11 cellular contexts compared by ENCODE assay signal in genomic region chr9:98104445-98104881, GRCh38. TPM values are rescaled to one million over a fixed set of nuclear protein-coding genes. Genes with fewer than 3 reads are reported as not detected.
DNase-seq lines count a peak whose midpoint lies in the region; ATAC-seq, FAIRE-seq and TF ChIP-seq lines count a peak whose summit lies in the region.
"Had no signal": no experiment of that assay in that cellular context is flagged by ENCODE, and none has a peak within 500 bp of the region (broad histone marks: within the 10 kb centered on the region; RNA-seq: fewer than 3 reads in every experiment).

No MANE protein-coding gene starts in this region.

- TF ChIP-seq POLR2A in K562 (conservative IDR thresholded peaks at IDR 0.05): no peak
- no peak for TF ChIP-seq POLR2A in stomach (IDR thresholded peaks at IDR 0.05)

- peaks cover 91% of the 10 kb centered on the region for H3K4me1 Mint-ChIP-seq in activated CD4-positive, alpha-beta T cell treated with anti-CD3 and anti-CD28 coated beads for 36 hours

- TF ChIP-seq EP300 in K562 (IDR thresholded peaks at IDR 0.05; ENCODE audit: low read length) (no peak), stomach (IDR thresholded peaks at IDR 0.05) (no peak)

- H3K9me1 ChIP-seq in K562 (ENCODE audit: control insufficient read depth, insufficient read depth, low read length): no peaks in the 10 kb centered on the region

- no peak overlapping the region for H2AFZ ChIP-seq in K562 (ENCODE audit: low read depth, low read length)

- TF ChIP-seq CTCF in K562 (IDR thresholded peaks at IDR 0.05 in 2 of 3, conservative IDR thresholded peaks at IDR 0.05 in 1 of 3; ENCODE audit: insufficient read depth in 2 of 3, low read depth in 1 of 3, low read length in 3 of 3) (no peak), stomach (IDR thresholded peaks at IDR 0.05) (no peak)

- H3K4me3 ChIP-seq in K562 (no peak overlapping the region), skin epidermis (no peak overlapping the region), stomach (no peak overlapping the region)
- H3K4me3 ChIP-seq: body of pancreas had no signal

- POLR2A ChIA-PET in activated CD4-positive, alpha-beta T cell treated with anti-CD3 and anti-CD28 coated beads for 36 hours (lab: Charles Lee): interaction anchor here (0.6 to 1.4 kb wide), 2 partner anchors 14 to 56 kb away, joined by 3 to 5 read pairs; partner anchors contain the start of gene TRIM14
- POLR2A ChIA-PET in K562 (lab: Yijun Ruan, JAX): interaction anchor here (1.1 kb wide), 1 partner anchor 9 kb away, joined by 5 read pairs; no protein-coding TSS in a partner anchor

- H3K4me2 ChIP-seq in K562 (ENCODE audit: insufficient read depth, low read length): no peak overlapping the region

- H3K27ac ChIP-seq in K562 (ENCODE audit: extremely low read depth, low read depth, low read length): no peak overlapping the region
- H3K27ac ChIP-seq in skin epidermis: peak overlapping the region in 15 of 21 experiments; percentile 2 to 93 (median 42)
- H3K27ac ChIP-seq in stomach: peak overlapping the region in 2 of 5 donors; percentile 20 to 30
- H3K27ac ChIP-seq: body of pancreas had no signal

- H3K4me1 ChIP-seq in K562 (replicated peaks in 1 of 2; ENCODE audit: control insufficient read depth in 2 of 2, insufficient read depth in 2 of 2, low read length in 2 of 2) (no peaks in the 10 kb centered on the region), stomach (peaks cover 0 to 20% (median 5%) of the 10 kb centered on the region in 4 donors)
- H3K4me1 ChIP-seq: body of pancreas had no signal

- intact Hi-C loops in activated CD4-positive, alpha-beta T cell treated with anti-CD3 and anti-CD28 coated beads for 36 hours (cut with DNase I, micrococcal nuclease): loop anchor here (5.0 to 10.0 kb wide), 5 partner anchors 47 to 1000 kb away; partner anchors contain the start of genes ANKS6 (in 1 of the 2), NANS (in 1 of the 2), TGFBR1 (in 1 of the 2) and XPA (in 1 of the 2)
- intact Hi-C loops in K562 (cut with micrococcal nuclease) (no loop called here), stomach (cut with DNase I; ENCODE audit: low total_unique reads) (no loop called here)

- no peak overlapping the region for H3K9ac ChIP-seq in K562 (ENCODE audit: insufficient read depth in 1 of 2, low read depth in 2 of 2, low read length in 2 of 2)

- no peak for DNase-seq in activated CD4-positive, alpha-beta T cell treated with anti-CD3 and anti-CD28 coated beads for 36 hours
- DNase-seq in activated CD4-positive, alpha-beta T cell treated with anti-CD3 and anti-CD28 coated beads for 1 hour: no peak
- DNase-seq in NOMO-1 treated with DMSO at 0.1 percent for 48 hours (lab: John Stamatoyannopoulos, UW; ENCODE audit: unreplicated experiment) (peak; percentile 92), K562 (ENCODE audit: extremely low read depth in 1 of 4, low spot score in 3 of 4) (no peak), stomach (no peak), putamen (ENCODE audit: low spot score) (no peak)
- DNase-seq: retina had no signal

- 86% methylated on average over 3 of the region's 3 CpGs for WGBS in K562 (ENCODE audit: insufficient coverage, low coverage, missing lambda C conversion rate)
- 77 to 91% (median 85%) methylated on average over 3 of the region's 3 CpGs for WGBS in stomach, 5 donors

- no TSS peak for BruUV-seq in K562 (replicated peaks; lab: Mats Ljungman, UMichigan)

- CTCF ChIA-PET in activated CD4-positive, alpha-beta T cell treated with anti-CD3 and anti-CD28 coated beads for 36 hours (lab: Charles Lee): interaction anchor here (1.7 kb wide), 1 partner anchor 14 kb away, joined by 10 read pairs; the partner anchor contains the start of gene TRIM14
- CTCF ChIA-PET in K562 (lab: Yijun Ruan, JAX; ENCODE audit: low intra/inter-chr PET ratio): no interaction called here

- TF ChIP-seq RAD21 in K562 (CRISPR knock-in tag; conservative IDR thresholded peaks at IDR 0.05 in 1 of 2, IDR thresholded peaks at IDR 0.05 in 1 of 2): no peak

- no peak for ATAC-seq in activated CD4-positive, alpha-beta T cell treated with anti-CD3 and anti-CD28 coated beads for 36 hours
- no peak; the same call in 2 of the 3 replicates for ATAC-seq in K562
- no peak for ATAC-seq in GM21723 (IDR thresholded peaks at IDR 0.05; ENCODE audit: unreplicated experiment)
- ATAC-seq: activated CD4-positive, CD25-positive, alpha-beta regulatory T cell treated with anti-CD3 and anti-CD28 coated beads, Interleukin-2, amount 50 U/mL, for 24 hours; body of pancreas had no signal

- H3K4me3 Mint-ChIP-seq in activated CD4-positive, alpha-beta T cell treated with anti-CD3 and anti-CD28 coated beads for 36 hours: peak overlapping the region; percentile 8

- H3K36me3 Mint-ChIP-seq in activated CD4-positive, alpha-beta T cell treated with anti-CD3 and anti-CD28 coated beads for 36 hours (ENCODE audit: low read depth): peaks cover 54% of the 10 kb centered on the region

- no peaks in the 10 kb centered on the region for H3K27me3 ChIP-seq in K562 (ENCODE audit: control insufficient read depth in 2 of 2, insufficient read depth in 2 of 2, low read length in 2 of 2)
- no peaks in the 10 kb centered on the region for H3K27me3 ChIP-seq in stomach
- H3K27me3 ChIP-seq: body of pancreas had no signal

- H3K9me3 ChIP-seq in K562 (replicated peaks; ENCODE audit: control insufficient read depth, insufficient read depth, low read depth, low read length) (no peaks in the 10 kb centered on the region), stomach (no peaks in the 10 kb centered on the region)
- H3K9me3 ChIP-seq: body of pancreas had no signal

- H3K9me3 Mint-ChIP-seq in activated CD4-positive, alpha-beta T cell treated with anti-CD3 and anti-CD28 coated beads for 36 hours (ENCODE audit: low read depth): no peaks in the 10 kb centered on the region

- no peaks in the 10 kb centered on the region for H3K79me2 ChIP-seq in K562 (ENCODE audit: control insufficient read depth, insufficient read depth, low read length)

- no peaks in the 10 kb centered on the region for H4K20me1 ChIP-seq in K562 (replicated peaks; ENCODE audit: control insufficient read depth, insufficient read depth, low read length)

- peaks cover 70% of the 10 kb centered on the region; the same call in 2 of the 3 replicates for H3K36me3 ChIP-seq in K562 (ENCODE audit: control insufficient read depth, insufficient read depth, low read length)
- H3K36me3 ChIP-seq in stomach: peaks cover 1 to 55% (median 18%) of the 10 kb centered on the region in 4 donors

- no peak for FAIRE-seq in K562 (lab: Jason Lieb, UNC)

- in situ Hi-C loops in K562 (cut with MboI): no loop called here

- H3K27me3 Mint-ChIP-seq in activated CD4-positive, alpha-beta T cell treated with anti-CD3 and anti-CD28 coated beads for 36 hours: no peaks in the 10 kb centered on the region

- peak overlapping the region; percentile 92 for H3K27ac Mint-ChIP-seq in activated CD4-positive, alpha-beta T cell treated with anti-CD3 and anti-CD28 coated beads for 36 hours

TF ChIP-seq in K562, 482 proteins besides CTCF, POLR2A, EP300 and RAD21 (continues in another document):
- TF ChIP-seq CEBPB (tag; IDR thresholded peaks at IDR 0.05): peak; percentile 85
- no peak for TF ChIP-seq IRF2 (CRISPR knock-in tag; IDR thresholded peaks at IDR 0.05)

RNA-seq across cellular contexts. Expression of gene TRIM14, which starts 14.6 kb away (rescaled TPM):
- total RNA-seq in activated CD4-positive, alpha-beta T cell treated with anti-CD3 and anti-CD28 coated beads for 36 hours: 10 to 100 TPM; 54.6 to 59.6 TPM
- total RNA-seq in K562 (2011; cell fraction: chromatin; rRNA removed; ENCODE audit: low replicate concordance): 24.8 and 33.6 TPM in 2 replicates
- total RNA-seq in K562 (2011; cell fraction: nucleolus; rRNA removed): 15.1 and 15.7 TPM in 2 replicates
- 20.1 and 31.3 TPM in 2 replicates for total RNA-seq in K562 (2011; cell fraction: nucleoplasm; rRNA removed)
- total RNA-seq in K562 (2014; rRNA removed) (17.9 and 24.7 TPM in 2 replicates), K562 (2014; rRNA removed; fragmentation: Illumina TruSeq; extraction: Trizol) (17.0 and 17.5 TPM in 2 replicates), K562 (2015; rRNA removed; fragmentation: Illumina TruSeq; extraction: Trizol) (12.2 and 13.3 TPM in 2 replicates), K562 (2021) (41.0 and 48.5 TPM in 2 replicates), stomach (100 to 1,000 TPM in 1 of 5 donors, 10 to 100 TPM in 3, 1 to 10 TPM in 1; 7.7 to 249 (median 17.4) TPM)
- polyA plus RNA-seq in K562 (2011; rRNA removed) (19.1 and 24.8 TPM in 2 replicates), K562 (2014; fragmentation: Illumina TruSeq; extraction: Trizol) (34.1 and 40.0 TPM in 2 replicates), K562 (2014; fragmentation: Nextera tagmentation; extraction: Ambion mirVana) (1 to 10 TPM; 7.6 to 8.3 TPM), K562 (2014; rRNA removed) (30.1 and 32.7 TPM in 2 replicates), stomach (1 to 10 TPM; 4.7 to 6.1 (median 6.0) TPM)
- 17.9 and 36.4 TPM in 2 replicates for polyA plus RNA-seq in K562 (2011; cell fraction: cytosol; rRNA removed)
- polyA plus RNA-seq in K562 (2011; cell fraction: nucleus; rRNA removed): 22.9 and 38.7 TPM in 2 replicates
- polyA plus RNA-seq in K562 (2012): 21.4 and 21.8 TPM in 2 replicates
- 12.4 and 15.6 TPM in 2 replicates for polyA minus RNA-seq in K562 (2011; rRNA and poly(A)+ RNA removed)
- polyA minus RNA-seq in K562 (2011; cell fraction: cytosol; rRNA and poly(A)+ RNA removed): 13.0 and 14.8 TPM in 2 replicates
- 5.8 and 7.0 TPM in 2 replicates for polyA minus RNA-seq in K562 (2011; cell fraction: nucleus; rRNA and poly(A)+ RNA removed)

RNA-seq across cellular contexts. Expression of gene NANS, which starts 47.9 kb away (rescaled TPM):
- total RNA-seq in activated CD4-positive, alpha-beta T cell treated with anti-CD3 and anti-CD28 coated beads for 36 hours: 10 to 100 TPM; 45.9 to 47.7 TPM
- total RNA-seq in K562 (2011; cell fraction: chromatin; rRNA removed; ENCODE audit: low replicate concordance): 95.6 and 146 TPM in 2 replicates
- 97.0 and 106 TPM in 2 replicates for total RNA-seq in K562 (2011; cell fraction: nucleolus; rRNA removed)
- 94.6 and 118 TPM in 2 replicates for total RNA-seq in K562 (2011; cell fraction: nucleoplasm; rRNA removed)
- total RNA-seq in K562 (2014; rRNA removed) (181 and 197 TPM in 2 replicates), K562 (2014; rRNA removed; fragmentation: Illumina TruSeq; extraction: Trizol) (124 and 133 TPM in 2 replicates), K562 (2015; rRNA removed; fragmentation: Illumina TruSeq; extraction: Trizol) (151 and 156 TPM in 2 replicates), K562 (2021) (127 and 133 TPM in 2 replicates), stomach (100 to 1,000 TPM in 1 of 5 donors, 10 to 100 TPM in 4; 12.1 to 261 (median 82.1) TPM)
- polyA plus RNA-seq in K562 (2011; rRNA removed) (124 and 143 TPM in 2 replicates), K562 (2014; fragmentation: Illumina TruSeq; extraction: Trizol) (137 TPM in 2 replicates), K562 (2014; fragmentation: Nextera tagmentation; extraction: Ambion mirVana) (10 to 100 TPM; 37.1 to 64.3 TPM), K562 (2014; rRNA removed) (127 and 141 TPM in 2 replicates), stomach (100 to 1,000 TPM in 2 of 3 donors, 10 to 100 TPM in 1; 95.3 to 143 (median 104) TPM)
- polyA plus RNA-seq in K562 (2011; cell fraction: cytosol; rRNA removed): 138 and 150 TPM in 2 replicates
- 49.2 and 61.9 TPM in 2 replicates for polyA plus RNA-seq in K562 (2011; cell fraction: nucleus; rRNA removed)
- polyA plus RNA-seq in K562 (2012): 189 and 211 TPM in 2 replicates
- polyA minus RNA-seq in K562 (2011; rRNA and poly(A)+ RNA removed): 139 and 167 TPM in 2 replicates
- 63.5 and 72.7 TPM in 2 replicates for polyA minus RNA-seq in K562 (2011; cell fraction: cytosol; rRNA and poly(A)+ RNA removed)
- 26.9 and 42.3 TPM in 2 replicates for polyA minus RNA-seq in K562 (2011; cell fraction: nucleus; rRNA and poly(A)+ RNA removed)

Comparison
In these comparisons a context has a peak if more than half of its experiments do, and no peak if none do; other contexts are left out.
1. intact Hi-C loops: an anchor here in activated CD4-positive, alpha-beta T cell treated with anti-CD3 and anti-CD28 coated beads for 36 hours (5.0 to 10.0 kb wide); none called in K562 and stomach.